ENCODE assay signal across 15 cellular contexts in the genomic region with DNA sequence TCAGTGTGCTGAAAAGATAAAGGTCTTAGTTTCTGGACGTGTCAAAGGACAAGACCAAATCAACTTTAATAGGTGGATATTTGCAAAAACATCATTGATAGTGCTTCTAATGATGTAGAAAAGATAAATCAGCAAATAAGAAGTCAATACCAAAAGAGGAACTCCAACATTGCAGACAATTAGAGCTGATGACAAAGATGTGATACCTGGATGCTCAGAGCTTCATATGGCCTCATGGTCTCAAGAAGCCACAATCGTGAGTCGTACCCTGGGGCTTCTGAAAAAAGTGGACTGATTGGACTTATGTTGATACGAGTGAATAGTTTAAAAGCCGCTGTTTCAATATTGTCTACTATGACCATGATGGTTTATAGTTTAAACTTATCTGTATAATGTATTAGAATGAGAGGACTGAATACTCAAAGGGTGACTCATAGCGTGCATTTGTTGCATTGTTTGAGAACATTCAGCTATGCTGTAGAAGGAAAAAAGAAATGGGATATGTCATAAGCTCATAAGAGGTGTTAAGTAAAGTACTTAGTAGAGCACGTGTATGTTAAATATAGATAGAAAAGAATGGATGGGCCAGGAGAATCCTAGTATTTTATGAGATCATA. TPM values are rescaled to one million over a fixed set of nuclear protein-coding genes. Genes with fewer than 3 reads are reported as not detected.
DNase-seq lines count a peak whose midpoint lies in the region; ATAC-seq and TF ChIP-seq lines count a peak whose summit lies in the region.
"Had no signal": no experiment of that assay in that cellular context is flagged by ENCODE, and none has a peak within 500 bp of the region (broad histone marks: within the 10 kb centered on the region; RNA-seq: fewer than 3 reads in every experiment).

No MANE protein-coding gene starts in this region.

- H3K9me3 Mint-ChIP-seq in activated CD4-positive, alpha-beta memory T cell treated with anti-CD3 and anti-CD28 coated beads for 36 hours, result peaks cover 12% of the 10 kb centered on the region
- peaks cover 32% of the 10 kb centered on the region for H3K9me3 Mint-ChIP-seq in activated CD4-positive, alpha-beta memory T cell treated with anti-CD3 and anti-CD28 coated beads, Interleukin-2, amount 10 ng/mL, durations not matched to agents 7 days and 5 days
- no peaks in the 10 kb centered on the region for H3K9me3 Mint-ChIP-seq in central memory CD8-positive, alpha-beta T cell

- no peaks in the 10 kb centered on the region for H3K36me3 ChIP-seq in thyroid gland
- H3K36me3 ChIP-seq: upper lobe of left lung, WERI-Rb-1 had no signal

- TF ChIP-seq POLR2A in thyroid gland (IDR thresholded peaks at IDR 0.05), result no peak

- H3K4me3 Mint-ChIP-seq in activated CD4-positive, alpha-beta memory T cell treated with anti-CD3 and anti-CD28 coated beads for 36 hours, result no peak overlapping the region
- no peak overlapping the region for H3K4me3 Mint-ChIP-seq in activated CD4-positive, alpha-beta memory T cell treated with anti-CD3 and anti-CD28 coated beads, Interleukin-2, amount 10 ng/mL, durations not matched to agents 7 days and 5 days
- H3K4me3 Mint-ChIP-seq in central memory CD8-positive, alpha-beta T cell, result peak overlapping the region; percentile 36

- H3K27ac Mint-ChIP-seq in activated CD4-positive, alpha-beta memory T cell treated with anti-CD3 and anti-CD28 coated beads for 36 hours, result peak overlapping the region; percentile 76
- H3K27ac Mint-ChIP-seq in activated CD4-positive, alpha-beta memory T cell treated with anti-CD3 and anti-CD28 coated beads, Interleukin-2, amount 10 ng/mL, durations not matched to agents 7 days and 5 days, result no peak overlapping the region
- peak overlapping the region; percentile 20 for H3K27ac Mint-ChIP-seq in central memory CD8-positive, alpha-beta T cell (ENCODE audit: low read depth)

- CTCF ChIA-PET in activated CD4-positive, alpha-beta memory T cell treated with anti-CD3 and anti-CD28 coated beads for 36 hours (lab: Charles Lee), result interaction anchor here (0.9 to 7.5 kb wide), 23 partner anchors 10 to 140 kb away, joined by 3 to 195 read pairs (median 22); a partner anchor contains a TSS
- CTCF ChIA-PET in activated CD4-positive, alpha-beta memory T cell treated with anti-CD3 and anti-CD28 coated beads, Interleukin-2, amount 10 ng/mL, durations not matched to agents 7 days and 5 days (lab: Charles Lee), result interaction anchor here (0.5 to 5.7 kb wide), 22 partner anchors 8 to 242 kb away, joined by 3 to 194 read pairs (median 20); a partner anchor contains a TSS

- ATAC-seq in central memory CD8-positive, alpha-beta T cell (replicated peaks; ENCODE audit: extremely low read depth, poor library complexity, severe bottlenecking), result no peak
- ATAC-seq: Right ventricle myocardium inferior had no signal

- no peak for DNase-seq in activated CD4-positive, alpha-beta memory T cell treated with anti-CD3 and anti-CD28 coated beads for 36 hours
- DNase-seq in activated CD4-positive, alpha-beta memory T cell treated with anti-CD3 and anti-CD28 coated beads, Interleukin-2, amount 10 ng/mL, durations not matched to agents 7 days and 5 days, result no peak
- peak; percentile 39 for DNase-seq in LHCN-M2 (ENCODE audit: low read depth)
- no peak for DNase-seq in central memory CD8-positive, alpha-beta T cell (ENCODE audit: low spot score in 2 of 2)
- peak; percentile 47 for DNase-seq in renal cortical epithelial cell (ENCODE audit: low read depth)
- no peak for DNase-seq in NCI-H446 (lab: John Stamatoyannopoulos, UW)
- DNase-seq in stimulated activated CD4-positive, alpha-beta T cell treated with anti-CD3 and anti-CD28 coated beads, Interleukin-4, amount 100 ng/mL, for 1 hour, result no peak
- no peak for DNase-seq in thyroid gland
- DNase-seq: activated effector memory CD4-positive, alpha-beta T cell treated with Interleukin-2 at 50 U/mL for 16 hours; MM.1S; NCI-H526 treated with DMSO at 0.1 percent for 48 hours; upper lobe of left lung; WERI-Rb-1 had no signal

- no peaks in the 10 kb centered on the region for H3K27me3 Mint-ChIP-seq in activated CD4-positive, alpha-beta memory T cell treated with anti-CD3 and anti-CD28 coated beads for 36 hours
- no peaks in the 10 kb centered on the region for H3K27me3 Mint-ChIP-seq in activated CD4-positive, alpha-beta memory T cell treated with anti-CD3 and anti-CD28 coated beads, Interleukin-2, amount 10 ng/mL, durations not matched to agents 7 days and 5 days
- H3K27me3 Mint-ChIP-seq in central memory CD8-positive, alpha-beta T cell, result no peaks in the 10 kb centered on the region

- POLR2A ChIA-PET in activated CD4-positive, alpha-beta memory T cell treated with anti-CD3 and anti-CD28 coated beads for 36 hours (lab: Charles Lee), result interaction anchor here (1.0 to 1.4 kb wide), 6 partner anchors 8 to 79 kb away, joined by 3 to 6 read pairs (median 3); a partner anchor contains a TSS
- POLR2A ChIA-PET in activated CD4-positive, alpha-beta memory T cell treated with anti-CD3 and anti-CD28 coated beads, Interleukin-2, amount 10 ng/mL, durations not matched to agents 7 days and 5 days (lab: Charles Lee), result interaction anchor here (1.1 to 7.4 kb wide), 13 partner anchors 11 to 134 kb away, joined by 3 to 185 read pairs (median 19); a partner anchor contains a TSS

- intact Hi-C loops in activated CD4-positive, alpha-beta memory T cell treated with anti-CD3 and anti-CD28 coated beads for 36 hours (cut with micrococcal nuclease), result no loop called here
- intact Hi-C loops in thyroid gland (cut with DNase I), result loop anchor here (10.0 kb wide), 1 partner anchor 136 kb away; no protein-coding TSS in a partner anchor

- no peak overlapping the region for H3K4me3 ChIP-seq in thyroid gland (replicated peaks in 1 of 3)
- H3K4me3 ChIP-seq: smooth muscle cell, upper lobe of left lung had no signal

- H3K27me3 ChIP-seq in thyroid gland, result no peaks in the 10 kb centered on the region
- H3K27me3 ChIP-seq: upper lobe of left lung had no signal

- H3K9me3 ChIP-seq in thyroid gland, result no peaks in the 10 kb centered on the region
- H3K9me3 ChIP-seq: upper lobe of left lung had no signal

- H3K4me1 ChIP-seq in thyroid gland, result no peaks in the 10 kb centered on the region

- H3K36me3 Mint-ChIP-seq in activated CD4-positive, alpha-beta memory T cell treated with anti-CD3 and anti-CD28 coated beads for 36 hours, result peaks cover 9% of the 10 kb centered on the region
- peaks cover 57% of the 10 kb centered on the region for H3K36me3 Mint-ChIP-seq in activated CD4-positive, alpha-beta memory T cell treated with anti-CD3 and anti-CD28 coated beads, Interleukin-2, amount 10 ng/mL, durations not matched to agents 7 days and 5 days (ENCODE audit: low read depth)
- H3K36me3 Mint-ChIP-seq in central memory CD8-positive, alpha-beta T cell (ENCODE audit: insufficient read depth), result peaks cover 4% of the 10 kb centered on the region

- no peak overlapping the region for H3K27ac ChIP-seq in thyroid gland
- H3K27ac ChIP-seq: upper lobe of left lung, WERI-Rb-1 had no signal

- no peak for TF ChIP-seq CTCF in thyroid gland (IDR thresholded peaks at IDR 0.05)

- WGBS in thyroid gland, 2 donors, result 94 to 95% methylated on average over 7 of the region's 7 CpGs

- peaks cover 73% of the 10 kb centered on the region for H3K4me1 Mint-ChIP-seq in activated CD4-positive, alpha-beta memory T cell treated with anti-CD3 and anti-CD28 coated beads for 36 hours (ENCODE audit: low read depth)
- H3K4me1 Mint-ChIP-seq in activated CD4-positive, alpha-beta memory T cell treated with anti-CD3 and anti-CD28 coated beads, Interleukin-2, amount 10 ng/mL, durations not matched to agents 7 days and 5 days, result peaks cover 46% of the 10 kb centered on the region
- H3K4me1 Mint-ChIP-seq in central memory CD8-positive, alpha-beta T cell, result peaks cover 52% of the 10 kb centered on the region

RNA-seq across cellular contexts. Expression of a gene that starts 54.6 kb away (rescaled TPM):
- 10 to 100 TPM; 64.5 to 68.7 TPM for total RNA-seq in activated CD4-positive, alpha-beta memory T cell treated with anti-CD3 and anti-CD28 coated beads for 36 hours
- total RNA-seq in activated CD4-positive, alpha-beta memory T cell treated with anti-CD3 and anti-CD28 coated beads, Interleukin-2, amount 10 ng/mL, durations not matched to agents 7 days and 5 days, result 100 to 1,000 TPM; 234 to 240 TPM
- 0.64 and 1.7 TPM in 2 replicates for total RNA-seq in LHCN-M2 (2014; rRNA removed)
- 1.7 TPM for polyA plus RNA-seq in LHCN-M2 (2012)
- 0.60 and 1.0 TPM in 2 replicates for total RNA-seq in renal cortical epithelial cell
- 10 to 100 TPM in 1 of 4 donors, 1 to 10 TPM in 3; 3.1 to 13.0 (median 8.4) TPM for total RNA-seq in thyroid gland

Comparison
In these comparisons a context has a peak if more than half of its experiments do, and no peak if none do; other contexts are left out.
1. DNase-seq: peak in LHCN-M2 (single experiment) and renal cortical epithelial cell (single experiment); none in activated CD4-positive, alpha-beta memory T cell treated with anti-CD3 and anti-CD28 coated beads for 36 hours (single experiment), activated CD4-positive, alpha-beta memory T cell treated with anti-CD3 and anti-CD28 coated beads, Interleukin-2, amount 10 ng/mL, durations not matched to agents 7 days and 5 days (single experiment), central memory CD8-positive, alpha-beta T cell (0 of 2), NCI-H446 (0 of 2), stimulated activated CD4-positive, alpha-beta T cell treated with anti-CD3 and anti-CD28 coated beads, Interleukin-4, amount 100 ng/mL, for 1 hour (single experiment) and thyroid gland (0 of 2).
2. RNA of a gene that starts 54.6 kb away (total RNA-seq): 234 to 240 TPM in activated CD4-positive, alpha-beta memory T cell treated with anti-CD3 and anti-CD28 coated beads, Interleukin-2, amount 10 ng/mL, durations not matched to agents 7 days and 5 days and 64.5 to 68.7 TPM in activated CD4-positive, alpha-beta memory T cell treated with anti-CD3 and anti-CD28 coated beads for 36 hours; 3.1 to 13.0 TPM in thyroid gland, 0.64 to 1.7 TPM in LHCN-M2 and 0.60 to 1.0 TPM in renal cortical epithelial cell; every median in the first group is over 4 times any median in the second.